Comparison of ENCODE assay signal across 31 cellular contexts in the genomic region with DNA sequence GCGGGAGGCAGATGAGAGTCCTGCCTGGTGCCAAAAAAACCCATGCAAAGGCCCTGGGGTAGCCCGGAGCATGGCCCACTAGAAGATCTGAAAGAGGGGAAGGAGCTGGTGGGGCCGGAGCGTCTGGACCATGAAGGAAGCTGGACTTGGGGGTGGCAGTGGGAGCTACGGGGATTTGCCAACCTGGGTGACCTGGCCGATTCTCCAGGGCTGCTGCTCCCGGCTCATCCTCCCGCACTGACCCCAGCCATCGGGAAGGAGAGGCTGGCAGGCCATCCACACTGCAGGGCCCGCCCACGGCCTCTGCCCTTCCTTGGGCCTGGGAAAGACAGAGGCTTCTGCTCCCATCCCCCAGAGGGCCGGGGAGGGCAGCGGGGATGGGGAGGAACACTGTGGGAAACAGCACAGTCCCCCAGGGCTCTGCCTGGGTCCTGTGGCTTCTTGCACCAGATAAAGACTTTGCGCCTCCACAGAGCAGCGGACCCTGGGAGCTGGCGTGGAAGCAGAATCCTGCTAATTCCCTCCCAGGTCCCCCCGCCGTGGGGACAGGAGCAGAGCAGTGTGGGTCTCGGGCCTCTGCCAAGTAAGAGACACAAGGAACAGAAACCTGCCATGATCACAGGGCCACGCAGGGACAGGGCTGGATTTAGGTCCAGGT.
DNase-seq lines count a peak whose midpoint lies in the region; ATAC-seq, FAIRE-seq and TF ChIP-seq lines count a peak whose summit lies in the region.
"Had no signal": no experiment of that assay in that cellular context is flagged by ENCODE, and none has a peak within 500 bp of the region (broad histone marks: within the 10 kb centered on the region; RNA-seq: fewer than 3 reads in every experiment).

No MANE protein-coding gene starts in this region.

- CTCF ChIA-PET in K562 (lab: Yijun Ruan, JAX; ENCODE audit: low intra/inter-chr PET ratio): no interaction called here

- H3K27me3 ChIP-seq in GM23338 (ENCODE audit: insufficient read depth) (no peaks in the 10 kb centered on the region), K562 (ENCODE audit: control insufficient read depth in 2 of 2, insufficient read depth in 2 of 2, low read length in 2 of 2) (no peaks in the 10 kb centered on the region), skeletal muscle satellite cell (ENCODE audit: control insufficient read depth, insufficient read depth, low read length) (no peaks in the 10 kb centered on the region)
- H3K27me3 ChIP-seq: body of pancreas, gastrocnemius medialis, SJCRH30 had no signal

- no peak for TF ChIP-seq EP300 in K562 (IDR thresholded peaks at IDR 0.05; ENCODE audit: low read length)

- H3K9me1 ChIP-seq in K562 (ENCODE audit: control insufficient read depth, insufficient read depth, low read length): no peaks in the 10 kb centered on the region

- peaks cover 10% of the 10 kb centered on the region for H3K27me3 Mint-ChIP-seq in GM23338 (ENCODE audit: insufficient read depth, low read depth, poor library complexity)

- POLR2A ChIA-PET in K562 (lab: Yijun Ruan, JAX): interaction anchor here (0.6 kb wide), 1 partner anchor 12 kb away, joined by 5 read pairs; no protein-coding TSS in a partner anchor

- no peak overlapping the region for H3K27ac ChIP-seq in GM23338 (ENCODE audit: low read depth)
- H3K27ac ChIP-seq in K562 (ENCODE audit: extremely low read depth, low read depth, low read length): no peak overlapping the region; the same call in 2 of the 3 replicates
- H3K27ac ChIP-seq: body of pancreas, esophagus muscularis mucosa, gastrocnemius medialis, HL-60, SJCRH30, tibial artery had no signal

- intact Hi-C loops in K562 (cut with micrococcal nuclease): no loop called here

- H3K4me1 ChIP-seq in GM23338 (ENCODE audit: insufficient read depth): no peaks in the 10 kb centered on the region
- peaks cover 49 to 67% of the 10 kb centered on the region in 2 experiments for H3K4me1 ChIP-seq in K562 (replicated peaks in 1 of 2; ENCODE audit: control insufficient read depth in 2 of 2, insufficient read depth in 2 of 2, low read length in 2 of 2)
- peaks cover 21% of the 10 kb centered on the region for H3K4me1 ChIP-seq in skeletal muscle satellite cell (ENCODE audit: control insufficient read depth, insufficient read depth, low read length)
- H3K4me1 ChIP-seq: body of pancreas, Caco-2, gastrocnemius medialis, SJCRH30 had no signal

- no peaks in the 10 kb centered on the region for H3F3A ChIP-seq in GM23338 (replicated peaks; ENCODE audit: low read depth)

- ATAC-seq in GM23338 (peak; percentile 48), K562 (peak; percentile 10; the same call in 1 of the 3 replicates), GM18861 (IDR thresholded peaks at IDR 0.05; ENCODE audit: unreplicated experiment) (no peak), GM21529 (IDR thresholded peaks at IDR 0.05; ENCODE audit: unreplicated experiment) (no peak), HG03095 (IDR thresholded peaks at IDR 0.05; ENCODE audit: unreplicated experiment) (no peak)
- ATAC-seq: activated naive CD8-positive, alpha-beta T cell treated with anti-CD3 and anti-CD28 coated beads, Interleukin-2, amount 50 U/mL, for 24 hours; body of pancreas; effector memory CD8-positive, alpha-beta T cell; gastrocnemius medialis; HepG2; natural killer cell had no signal

- H2AFZ ChIP-seq in GM23338: no peak overlapping the region
- H2AFZ ChIP-seq in K562 (ENCODE audit: low read depth, low read length): peak overlapping the region; percentile 60; the same call in 1 of the 2 replicates

- TF ChIP-seq POLR2A in K562 (conservative IDR thresholded peaks at IDR 0.05): no peak

- in situ Hi-C loops in K562 (cut with MboI): no loop called here

- no peak for TF ChIP-seq RAD21 in K562 (CRISPR knock-in tag; conservative IDR thresholded peaks at IDR 0.05 in 1 of 2, IDR thresholded peaks at IDR 0.05 in 1 of 2)

- H3K79me2 ChIP-seq in GM23338 (replicated peaks; ENCODE audit: insufficient read depth) (no peaks in the 10 kb centered on the region), K562 (ENCODE audit: control insufficient read depth, insufficient read depth, low read length) (no peaks in the 10 kb centered on the region)

- no peak overlapping the region for H3K27ac Mint-ChIP-seq in GM23338
- H3K27ac Mint-ChIP-seq: activated naive CD8-positive, alpha-beta T cell treated with anti-CD3 and anti-CD28 coated beads, Interleukin-2, amount 50 U/mL, for 24 hours; effector memory CD8-positive, alpha-beta T cell; mesothelial cell of epicardium; natural killer cell; T-helper 1 cell treated with Interleukin-12 subunit alpha and Interleukin-12 subunit beta and Interleukin-4 antibody, amounts not matched to agents 30 μg/mL and 1 μg/mL, for 36 hours had no signal

- 70% methylated on average over 14 of the region's 20 CpGs for WGBS in K562 (ENCODE audit: insufficient coverage, low coverage, missing lambda C conversion rate)

- no peaks in the 10 kb centered on the region for H3K9me2 ChIP-seq in GM23338 (ENCODE audit: insufficient read depth)

- H4K20me1 ChIP-seq in GM23338 (replicated peaks; ENCODE audit: insufficient read depth) (no peaks in the 10 kb centered on the region), K562 (replicated peaks; ENCODE audit: control insufficient read depth, insufficient read depth, low read length) (no peaks in the 10 kb centered on the region)

- H3K4me3 Mint-ChIP-seq in GM23338: no peak overlapping the region
- H3K4me3 Mint-ChIP-seq: activated naive CD8-positive, alpha-beta T cell treated with anti-CD3 and anti-CD28 coated beads, Interleukin-2, amount 50 U/mL, for 24 hours; effector memory CD8-positive, alpha-beta T cell; mesothelial cell of epicardium; natural killer cell; T-helper 1 cell treated with Interleukin-12 subunit alpha and Interleukin-12 subunit beta and Interleukin-4 antibody, amounts not matched to agents 30 μg/mL and 1 μg/mL, for 36 hours had no signal

- H3K4me1 Mint-ChIP-seq in GM23338: peaks cover 6% of the 10 kb centered on the region; the same call in 2 of the 3 replicates
- H3K4me1 Mint-ChIP-seq: activated naive CD8-positive, alpha-beta T cell treated with anti-CD3 and anti-CD28 coated beads, Interleukin-2, amount 50 U/mL, for 24 hours had no signal

- peaks cover 19% of the 10 kb centered on the region; the same call in 2 of the 3 replicates for H3K36me3 Mint-ChIP-seq in GM23338 (ENCODE audit: low read depth)
- H3K36me3 Mint-ChIP-seq: mesothelial cell of epicardium, natural killer cell had no signal

- H3K9ac ChIP-seq in K562 (ENCODE audit: insufficient read depth in 1 of 2, low read depth in 2 of 2, low read length in 2 of 2) (peak overlapping the region in 1 of 2 experiments; percentile 81; a peak in 2 of 4 replicates), skeletal muscle satellite cell (ENCODE audit: low read depth, low read length) (peak overlapping the region; percentile 30)

- no TSS peak for BruUV-seq in K562 (replicated peaks; lab: Mats Ljungman, UMichigan)

- H3K9me3 Mint-ChIP-seq in GM23338: peaks cover 41% of the 10 kb centered on the region
- H3K9me3 Mint-ChIP-seq: effector memory CD8-positive, alpha-beta T cell; mesothelial cell of epicardium; natural killer cell; T-helper 1 cell treated with Interleukin-12 subunit alpha and Interleukin-12 subunit beta and Interleukin-4 antibody, amounts not matched to agents 30 μg/mL and 1 μg/mL, for 36 hours had no signal

- no peak for FAIRE-seq in K562 (lab: Jason Lieb, UNC)
- FAIRE-seq: colon, GM12891, HepG2, small intestine had no signal

- no peak overlapping the region for H3K4me2 ChIP-seq in GM23338
- H3K4me2 ChIP-seq in K562 (ENCODE audit: insufficient read depth, low read length): peak overlapping the region; percentile 36; the same call in 1 of the 2 replicates
- H3K4me2 ChIP-seq in skeletal muscle satellite cell (ENCODE audit: low read length): no peak overlapping the region

- H3K4me3 ChIP-seq in GM23338 (no peak overlapping the region), K562 (no peak overlapping the region), skeletal muscle satellite cell (ENCODE audit: low read length) (no peak overlapping the region)
- H3K4me3 ChIP-seq: body of pancreas, esophagus muscularis mucosa, gastrocnemius medialis, SJCRH30, tibial artery had no signal

- no peak for DNase-seq in GM23338 (ENCODE audit: low spot score)
- peak in 2 of 4 experiments; percentile 37 to 41 for DNase-seq in K562 (ENCODE audit: extremely low read depth in 1 of 4, low spot score in 3 of 4)
- DNase-seq in left kidney (ENCODE audit: low read depth, low spot score): peak; percentile 35
- DNase-seq: activated CD4-positive, alpha-beta T cell treated with anti-CD3 and anti-CD28 coated beads, Interleukin-2, amount 50 U/mL, for 1 hour; activated CD8-positive, alpha-beta memory T cell treated with anti-CD3 and anti-CD28 coated beads, Interleukin-2, amount 50 U/mL, for 48 hours; activated naive CD8-positive, alpha-beta T cell treated with anti-CD3 and anti-CD28 coated beads, Interleukin-2, amount 50 U/mL, for 24 hours; Caco-2; DND-41; effector memory CD8-positive, alpha-beta T cell; gastrocnemius medialis; kidney glomerular epithelial cell; natural killer cell; NCI-H1105; NCI-H2029 treated with DMSO at 0.1 percent for 48 hours; small intestine; stimulated activated CD4-positive, alpha-beta T cell treated with anti-CD3 and anti-CD28 coated beads, Interleukin-4, amount 100 ng/mL, for 1 hour; stimulated activated naive CD4-positive, alpha-beta T cell treated with Interleukin-2 at 50 U/mL for 16 hours had no signal

- TF ChIP-seq CTCF in GM23338 (conservative IDR thresholded peaks at IDR 0.05; ENCODE audit: low read depth in 2 of 2) (no peak), K562 (IDR thresholded peaks at IDR 0.05 in 2 of 3, conservative IDR thresholded peaks at IDR 0.05 in 1 of 3; ENCODE audit: insufficient read depth in 2 of 3, low read depth in 1 of 3, low read length in 3 of 3) (no peak)

- H3K36me3 ChIP-seq in GM23338 (ENCODE audit: insufficient read depth) (no peaks in the 10 kb centered on the region), K562 (ENCODE audit: control insufficient read depth, insufficient read depth, low read length) (no peaks in the 10 kb centered on the region), skeletal muscle satellite cell (ENCODE audit: insufficient read depth, low read length) (no peaks in the 10 kb centered on the region)
- H3K36me3 ChIP-seq: esophagus muscularis mucosa, gastrocnemius medialis, SJCRH30, tibial artery had no signal

- H3K9me3 ChIP-seq in K562 (replicated peaks; ENCODE audit: control insufficient read depth, insufficient read depth, low read depth, low read length) (no peaks in the 10 kb centered on the region), skeletal muscle satellite cell (replicated peaks; ENCODE audit: low read length) (no peaks in the 10 kb centered on the region)
- H3K9me3 ChIP-seq: body of pancreas, Caco-2, esophagus muscularis mucosa, gastrocnemius medialis, SJCRH30, tibial artery had no signal

TF ChIP-seq in GM23338, 12 proteins besides CTCF, POLR2A, EP300 and RAD21 (continues in another document):
- TF ChIP-seq EZH2phosphoT487 (IDR thresholded peaks at IDR 0.05; ENCODE audit: unreplicated experiment) (no peak), ZNF331 (CRISPR knock-in tag; IDR thresholded peaks at IDR 0.05; ENCODE audit: low read depth) (no peak), ZNF114 (CRISPR knock-in tag; IDR thresholded peaks at IDR 0.05) (no peak)

TF ChIP-seq in K562, 482 proteins besides CTCF, POLR2A, EP300 and RAD21 (continues in another document):
- TF ChIP-seq NONO (IDR thresholded peaks at IDR 0.05; ENCODE audit: low read depth in 2 of 2, low read length in 1 of 2) (no peak), TCFL5 (CRISPR knock-in tag; conservative IDR thresholded peaks at IDR 0.05) (no peak)

Comparison
In these comparisons a context has a peak if more than half of its experiments do, and no peak if none do; other contexts are left out.
1. ATAC-seq: peak in GM23338 (single experiment) and K562 (single experiment); none in GM18861 (single experiment), GM21529 (single experiment) and HG03095 (single experiment).